Comparison of ENCODE assay signal across 1 cellular context in the genomic region with DNA sequence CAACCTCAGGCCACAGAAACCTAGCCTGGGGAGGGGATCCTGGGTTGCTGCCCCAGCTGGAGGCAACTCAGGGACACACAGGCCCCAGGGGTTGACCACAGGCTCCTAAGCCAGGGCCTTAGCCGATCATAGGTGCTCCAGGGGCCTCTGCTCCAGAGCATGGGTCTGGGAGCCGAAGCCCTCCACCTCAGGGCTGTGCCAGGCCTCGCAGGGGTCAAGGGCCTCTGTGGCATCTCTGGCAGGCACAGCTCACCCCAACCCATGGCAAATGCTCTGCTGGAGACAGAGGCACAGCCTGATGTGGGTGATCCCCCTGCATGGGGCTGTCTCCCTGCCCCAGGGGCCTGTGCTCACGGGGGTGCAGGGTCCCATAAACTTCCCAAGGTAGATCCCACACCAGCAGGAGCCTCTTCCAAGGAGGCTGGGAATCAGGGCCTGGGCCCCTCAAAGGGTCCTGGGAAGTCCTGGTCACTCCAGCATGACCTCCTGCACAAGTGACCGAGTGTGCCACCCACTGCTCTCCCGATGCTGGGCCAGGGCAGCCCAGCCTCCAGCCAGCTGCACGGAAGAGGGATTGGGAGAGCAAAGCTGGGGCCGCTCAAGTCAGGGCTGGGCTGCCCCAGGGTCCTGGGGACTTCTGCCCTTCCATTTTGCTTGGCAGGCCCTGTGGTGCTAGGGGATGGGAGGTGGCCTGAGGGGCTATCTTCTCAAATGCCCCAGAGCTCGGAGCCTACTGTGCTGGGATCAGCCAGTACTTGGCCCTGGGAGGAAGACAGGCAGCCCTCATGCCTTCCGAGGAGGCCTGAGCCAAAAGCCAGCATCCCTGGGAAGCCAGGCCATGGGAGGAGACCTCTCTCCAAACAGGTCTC.
TF ChIP-seq lines count a peak whose summit lies in the region.

No MANE protein-coding gene starts in this region.

TF ChIP-seq in SK-N-SH, 30 proteins besides CTCF, POLR2A, EP300 and RAD21:
- TF ChIP-seq YY1 (IDR thresholded peaks at IDR 0.05; ENCODE audit: low read depth) (no peak), ELF1 (IDR thresholded peaks at IDR 0.05) (no peak), FOXM1 (IDR thresholded peaks at IDR 0.05; ENCODE audit: low read depth) (no peak), TAF1 (IDR thresholded peaks at IDR 0.05; ENCODE audit: borderline replicate concordance, low read depth, low read length) (no peak), RCOR1 (IDR thresholded peaks at IDR 0.05; ENCODE audit: low read length) (no peak), FOSL2 (IDR thresholded peaks at IDR 0.05; ENCODE audit: borderline replicate concordance, low read depth) (no peak), TEAD4 (IDR thresholded peaks at IDR 0.05; ENCODE audit: borderline replicate concordance, insufficient read depth) (no peak)
- TF ChIP-seq, protein P1, sequence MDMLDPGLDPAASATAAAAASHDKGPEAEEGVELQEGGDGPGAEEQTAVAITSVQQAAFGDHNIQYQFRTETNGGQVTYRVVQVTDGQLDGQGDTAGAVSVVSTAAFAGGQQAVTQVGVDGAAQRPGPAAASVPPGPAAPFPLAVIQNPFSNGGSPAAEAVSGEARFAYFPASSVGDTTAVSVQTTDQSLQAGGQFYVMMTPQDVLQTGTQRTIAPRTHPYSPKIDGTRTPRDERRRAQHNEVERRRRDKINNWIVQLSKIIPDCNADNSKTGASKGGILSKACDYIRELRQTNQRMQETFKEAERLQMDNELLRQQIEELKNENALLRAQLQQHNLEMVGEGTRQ (IDR thresholded peaks at IDR 0.05; ENCODE audit: borderline replicate concordance, low read depth, low read length) = no peak
- TF ChIP-seq, protein P2, sequence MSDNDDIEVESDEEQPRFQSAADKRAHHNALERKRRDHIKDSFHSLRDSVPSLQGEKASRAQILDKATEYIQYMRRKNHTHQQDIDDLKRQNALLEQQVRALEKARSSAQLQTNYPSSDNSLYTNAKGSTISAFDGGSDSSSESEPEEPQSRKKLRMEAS (IDR thresholded peaks at IDR 0.05; ENCODE audit: low read depth) = no peak
TF ChIP-seq in SK-N-SH: peak in this region for 0.
